ENCODE assay signal across 20 cellular contexts in the genomic region with DNA sequence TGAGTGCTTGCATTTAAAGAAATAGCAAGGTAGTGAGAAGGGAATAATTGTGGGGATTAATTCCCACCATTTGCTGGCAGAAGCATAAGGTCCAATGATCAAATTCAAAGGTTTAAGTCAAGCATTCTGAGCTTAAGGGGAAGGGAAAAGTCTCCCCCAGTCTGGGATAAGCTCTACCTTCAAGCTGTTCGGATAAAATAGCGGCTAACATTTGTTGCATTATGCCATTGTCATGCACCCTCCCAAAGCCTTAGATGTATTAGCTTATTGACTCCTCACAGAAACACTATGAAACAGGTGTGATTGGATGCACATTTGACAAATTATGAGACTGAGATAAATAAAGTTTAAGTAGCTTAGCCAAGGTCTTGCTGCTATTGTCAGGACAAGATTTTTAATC.
"Had no signal": no experiment of that assay in that cellular context is flagged by ENCODE, and none has a peak within 500 bp of the region (broad histone marks: within the 10 kb centered on the region; RNA-seq: fewer than 3 reads in every experiment).

No MANE protein-coding gene starts in this region.

- DNase-seq: activated B cell treated with CpG ODN at 0.5 μM for 24 hours; activated CD4-positive, alpha-beta T cell treated with anti-CD3 and anti-CD28 coated beads for 4 hours; activated CD8-positive, alpha-beta T cell treated with anti-CD3 and anti-CD28 coated beads for 36 hours; activated naive CD4-positive, alpha-beta T cell treated with anti-CD3 and anti-CD28 coated beads for 36 hours; activated T-cell treated with anti-CD3 and anti-CD28 coated beads, Interleukin-2, amount 50 U/mL, for 1 hour; cortex of kidney; effector CD8-positive, alpha-beta T cell; heart right ventricle; left ventricle myocardium superior; mesenchymal stem cell; naive thymus-derived CD4-positive, alpha-beta T cell; right lobe of liver; stimulated activated CD4-positive, alpha-beta T cell treated with anti-CD3 and anti-CD28 coated beads, Interleukin-4, amount 100 ng/mL, for 24 hours; stomach had no signal

- H3K27ac Mint-ChIP-seq: activated B cell treated with CpG ODN at 0.5 μM for 24 hours; activated CD8-positive, alpha-beta T cell treated with anti-CD3 and anti-CD28 coated beads for 36 hours; activated naive CD4-positive, alpha-beta T cell treated with anti-CD3 and anti-CD28 coated beads for 36 hours; activated T-helper 2 cell treated with anti-CD3 and anti-CD28 coated beads, Interferon-gamma antibody, Interleukin-2, Interleukin-4, amounts not matched to agents 10 μg/mL and 5 μg/mL and 100 μg/mL, durations not matched to agents 14 hours and 24 hours and 36 hours; brain; naive thymus-derived CD4-positive, alpha-beta T cell; stimulated activated effector memory CD8-positive, alpha-beta T cell treated with anti-CD3 and anti-CD28 coated beads, Interleukin-12 subunit alpha, Interleukin-12 subunit beta, amount 100 ng/mL, for 72 hours; T-helper 2 cell treated with Interferon-gamma antibody and Interleukin-4, amounts not matched to agents 5 μg/mL and 100 μg/mL, for 36 hours had no signal

- H3K4me1 ChIP-seq: esophagus muscularis mucosa, heart right ventricle, right lobe of liver had no signal

- H3K4me1 Mint-ChIP-seq: brain had no signal

- ATAC-seq: activated CD8-positive, alpha-beta T cell treated with anti-CD3 and anti-CD28 coated beads for 36 hours; heart right ventricle; left ventricle myocardium superior; naive thymus-derived CD4-positive, alpha-beta T cell; right lobe of liver; stimulated activated effector memory CD8-positive, alpha-beta T cell treated with anti-CD3 and anti-CD28 coated beads, Interleukin-12 subunit alpha, Interleukin-12 subunit beta, amount 100 ng/mL, for 72 hours had no signal

- H3K27ac ChIP-seq: esophagus muscularis mucosa, heart right ventricle, right lobe of liver had no signal

- H3K36me3 ChIP-seq: esophagus muscularis mucosa, heart right ventricle, right lobe of liver, stomach had no signal

- H3K27me3 ChIP-seq: esophagus muscularis mucosa, right lobe of liver, stomach had no signal

- H3K27me3 Mint-ChIP-seq: activated B cell treated with CpG ODN at 0.5 μM for 24 hours; activated CD8-positive, alpha-beta T cell treated with anti-CD3 and anti-CD28 coated beads for 36 hours had no signal

- H3K36me3 Mint-ChIP-seq: brain; stimulated activated effector memory CD8-positive, alpha-beta T cell treated with anti-CD3 and anti-CD28 coated beads, Interleukin-12 subunit alpha, Interleukin-12 subunit beta, amount 100 ng/mL, for 72 hours had no signal

- H3K4me3 ChIP-seq: esophagus muscularis mucosa, heart right ventricle, right lobe of liver, stomach had no signal

- H3K4me3 Mint-ChIP-seq: activated B cell treated with CpG ODN at 0.5 μM for 24 hours; activated CD8-positive, alpha-beta T cell treated with anti-CD3 and anti-CD28 coated beads for 36 hours; activated naive CD4-positive, alpha-beta T cell treated with anti-CD3 and anti-CD28 coated beads for 36 hours; brain; central memory CD8-positive, alpha-beta T cell; naive thymus-derived CD4-positive, alpha-beta T cell; stimulated activated effector memory CD8-positive, alpha-beta T cell treated with anti-CD3 and anti-CD28 coated beads, Interleukin-12 subunit alpha, Interleukin-12 subunit beta, amount 100 ng/mL, for 72 hours; T-helper 2 cell treated with Interferon-gamma antibody and Interleukin-4, amounts not matched to agents 5 μg/mL and 100 μg/mL, for 36 hours had no signal

- H3K9me3 ChIP-seq: esophagus muscularis mucosa, right lobe of liver had no signal
